ENCODE assay signal across 8 cellular contexts in genomic region chr1:232793944-232794343, GRCh38.
DNase-seq lines count a peak whose midpoint lies in the region; ATAC-seq, FAIRE-seq and TF ChIP-seq lines count a peak whose summit lies in the region.

No MANE protein-coding gene starts in this region.

- DNase-seq in GDM1 (lab: John Stamatoyannopoulos, UW) = peak; percentile 37
- DNase-seq in HTR-8/SVneo (ENCODE audit: insufficient read length, low spot score) = peak; percentile 44
- no peak for DNase-seq in RWPE2 (ENCODE audit: low spot score)
- peak; percentile 26 for DNase-seq in kidney glomerular epithelial cell (lab: John Stamatoyannopoulos, UW)
- no peak for DNase-seq in T1000 (lab: John Stamatoyannopoulos, UW)
- DNase-seq in head of caudate nucleus = no peak

- no peak overlapping the region for H3K27ac ChIP-seq in RWPE2 (ENCODE audit: poor library complexity, severe bottlenecking)

- intact Hi-C loops in head of caudate nucleus (cut with DNase I) = no loop called here

- H3K27me3 ChIP-seq in RWPE2 (ENCODE audit: insufficient read depth, poor library complexity, severe bottlenecking) = no peaks in the 10 kb centered on the region

- peaks cover 6% of the 10 kb centered on the region for H3K4me1 ChIP-seq in RWPE2 (ENCODE audit: insufficient read depth, poor library complexity, severe bottlenecking)

- TF ChIP-seq CTCF in RWPE2 (IDR thresholded peaks at IDR 0.05; ENCODE audit: poor library complexity, severe bottlenecking) = peak; percentile 33

- no peak overlapping the region for H3K4me3 ChIP-seq in RWPE2 (ENCODE audit: severe bottlenecking)

- ATAC-seq in RWPE2 (ENCODE audit: low read depth) = peak; percentile 78
- ATAC-seq in GM18858 (IDR thresholded peaks at IDR 0.05; ENCODE audit: unreplicated experiment) = no peak
- ATAC-seq in GM18909 (IDR thresholded peaks at IDR 0.05; ENCODE audit: poor library complexity, unreplicated experiment) = no peak

- no peaks in the 10 kb centered on the region for H3K36me3 ChIP-seq in RWPE2 (ENCODE audit: low read depth)

- no peaks in the 10 kb centered on the region for H3K9me3 ChIP-seq in RWPE2 (ENCODE audit: severe bottlenecking)

- no peak for FAIRE-seq in HTR-8/SVneo (lab: Jason Lieb, UNC)

Comparison
In these comparisons a context has a peak if more than half of its experiments do, and no peak if none do; other contexts are left out.
1. DNase-seq: peak in GDM1 (single experiment), HTR-8/SVneo (single experiment) and kidney glomerular epithelial cell (single experiment); none in RWPE2 (single experiment), T1000 (single experiment) and head of caudate nucleus (0 of 42).